Comparison of ENCODE assay signal across 9 cellular contexts in the genomic region with DNA sequence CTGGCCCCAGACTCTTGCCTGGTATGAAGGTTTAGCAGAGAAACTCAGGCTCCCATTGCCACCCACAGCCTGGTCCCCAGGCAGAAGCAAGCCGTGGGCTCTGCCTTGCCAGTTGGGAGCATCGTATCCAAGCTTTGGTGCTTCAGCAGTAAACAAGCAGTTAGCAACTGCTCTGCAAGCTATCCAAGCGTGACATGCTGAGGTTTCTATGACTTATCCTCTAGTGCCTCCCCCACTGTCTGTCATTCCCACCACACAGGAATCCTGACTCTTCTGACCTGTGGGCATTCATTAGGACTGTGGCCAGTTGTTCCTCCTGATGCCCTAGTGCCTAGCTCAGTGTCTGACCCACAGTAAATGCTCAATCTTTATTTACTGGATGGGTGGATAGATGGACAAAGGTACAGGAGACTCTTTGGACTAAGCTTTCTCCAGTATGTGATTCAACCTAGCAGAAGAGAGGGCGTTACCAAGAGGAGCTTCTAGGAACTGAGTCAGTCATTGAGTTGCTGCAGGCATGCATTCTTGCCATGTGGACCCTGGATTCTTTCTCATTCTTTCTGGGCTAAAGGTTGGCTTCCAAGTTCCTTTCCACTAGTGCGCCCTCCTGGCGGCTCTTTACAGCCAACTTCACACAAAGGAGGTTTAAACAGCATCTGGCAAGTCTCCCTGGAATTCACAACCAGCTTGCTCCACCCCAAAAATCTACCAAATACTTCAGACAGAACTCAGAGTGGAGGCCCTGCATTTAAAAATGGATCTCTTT. TPM values are rescaled to one million over a fixed set of nuclear protein-coding genes. Genes with fewer than 3 reads are reported as not detected.
DNase-seq lines count a peak whose midpoint lies in the region; TF ChIP-seq lines count a peak whose summit lies in the region.
"Had no signal": no experiment of that assay in that cellular context is flagged by ENCODE, and none has a peak within 500 bp of the region (broad histone marks: within the 10 kb centered on the region; RNA-seq: fewer than 3 reads in every experiment).

No MANE protein-coding gene starts in this region.

- DNase-seq in Daoy (ENCODE audit: low read depth), result peak; percentile 96
- peak; percentile 95 for DNase-seq in NCI-H226
- peak; percentile 57 for DNase-seq in endodermal cell
- DNase-seq in neural crest cell (ENCODE audit: low read depth, low spot score), result no peak
- DNase-seq in activated T-cell treated with anti-CD3 and anti-CD28 coated beads, Interleukin-2, amount 50 U/mL, for 48 hours, result no peak
- no peak for DNase-seq in putamen (ENCODE audit: low spot score)
- no peak for DNase-seq in OCI-M2 (lab: John Stamatoyannopoulos, UW; ENCODE audit: unreplicated experiment)
- DNase-seq in NCI-H1930 (lab: John Stamatoyannopoulos, UW), result no peak
- DNase-seq: activated naive CD4-positive, alpha-beta T cell treated with anti-CD3 and anti-CD28 coated beads, Interleukin-2, amount 10 ng/mL, durations not matched to agents 7 days and 5 days had no signal

- no peaks in the 10 kb centered on the region for H3K9me3 ChIP-seq in endodermal cell (ENCODE audit: control insufficient read depth, low read length)

- H3K4me3 Mint-ChIP-seq in endodermal cell (no peak overlapping the region), neural crest cell (no peak overlapping the region)
- H3K4me3 Mint-ChIP-seq: activated naive CD4-positive, alpha-beta T cell treated with anti-CD3 and anti-CD28 coated beads, Interleukin-2, amount 10 ng/mL, durations not matched to agents 7 days and 5 days had no signal

- TF ChIP-seq CTCF in endodermal cell (conservative IDR thresholded peaks at IDR 0.05) (peak; percentile 39), neural crest cell (conservative IDR thresholded peaks at IDR 0.05) (no peak)

- no peak overlapping the region for H3K9ac ChIP-seq in endodermal cell (ENCODE audit: extremely low read depth, low read length, poor library complexity, severe bottlenecking)

- no peak overlapping the region for H3K27ac ChIP-seq in endodermal cell (ENCODE audit: low read depth, low read length)

- H3K27me3 ChIP-seq in endodermal cell (ENCODE audit: control insufficient read depth, insufficient read depth, low read length, poor library complexity, severe bottlenecking), result peaks cover 10% of the 10 kb centered on the region

- H3K4me3 ChIP-seq in endodermal cell (ENCODE audit: low read length), result no peak overlapping the region

- no peak overlapping the region for H3K27ac Mint-ChIP-seq in endodermal cell
- peak overlapping the region; percentile 52 for H3K27ac Mint-ChIP-seq in neural crest cell (ENCODE audit: unreplicated experiment)
- H3K27ac Mint-ChIP-seq: activated naive CD4-positive, alpha-beta T cell treated with anti-CD3 and anti-CD28 coated beads, Interleukin-2, amount 10 ng/mL, durations not matched to agents 7 days and 5 days had no signal

- H3K36me3 Mint-ChIP-seq in endodermal cell (ENCODE audit: low read depth) (no peaks in the 10 kb centered on the region), neural crest cell (ENCODE audit: low read depth) (no peaks in the 10 kb centered on the region)
- H3K36me3 Mint-ChIP-seq: activated naive CD4-positive, alpha-beta T cell treated with anti-CD3 and anti-CD28 coated beads, Interleukin-2, amount 10 ng/mL, durations not matched to agents 7 days and 5 days had no signal

- H3K4me1 Mint-ChIP-seq in endodermal cell (peaks cover 14% of the 10 kb centered on the region), neural crest cell (peaks cover 40% of the 10 kb centered on the region)
- H3K4me1 Mint-ChIP-seq: activated naive CD4-positive, alpha-beta T cell treated with anti-CD3 and anti-CD28 coated beads, Interleukin-2, amount 10 ng/mL, durations not matched to agents 7 days and 5 days had no signal

- WGBS in endodermal cell (ENCODE audit: insufficient coverage in 1 of 2, insufficient read length in 1 of 2), 2 experiments, result 86 to 90% methylated on average over 6 of the region's 6 CpGs

- H3K9me3 Mint-ChIP-seq in endodermal cell (no peaks in the 10 kb centered on the region), neural crest cell (no peaks in the 10 kb centered on the region)
- H3K9me3 Mint-ChIP-seq: activated naive CD4-positive, alpha-beta T cell treated with anti-CD3 and anti-CD28 coated beads, Interleukin-2, amount 10 ng/mL, durations not matched to agents 7 days and 5 days had no signal

- H3K27me3 Mint-ChIP-seq in endodermal cell (ENCODE audit: insufficient read depth) (peaks cover 38% of the 10 kb centered on the region), neural crest cell (ENCODE audit: low read depth) (no peaks in the 10 kb centered on the region)

- no peaks in the 10 kb centered on the region for H3K4me1 ChIP-seq in endodermal cell (ENCODE audit: control insufficient read depth, insufficient read depth, low read length)

- no peaks in the 10 kb centered on the region for H3K36me3 ChIP-seq in endodermal cell (ENCODE audit: control insufficient read depth, insufficient read depth, low read length)

RNA-seq across cellular contexts. Expression of gene MRPL19, which starts 40.6 kb away (rescaled TPM):
- total RNA-seq in Daoy (2014; rRNA removed; shearing (Covaris generic)), result 88.3 and 104 TPM in 2 replicates
- total RNA-seq in endodermal cell (10 to 100 TPM; 63.7 to 77.6 TPM), neural crest cell (64.5 and 66.7 TPM in 2 replicates)
- polyA plus RNA-seq in endodermal cell (2013, experiment 1 of 2), result 36.9 TPM
- 38.0 TPM for polyA plus RNA-seq in endodermal cell (2013, experiment 2 of 2)

RNA-seq across cellular contexts. Expression of gene EVA1A, which starts 45.2 kb away (rescaled TPM):
- total RNA-seq in Daoy (2014; rRNA removed; shearing (Covaris generic)), result 73.2 and 98.7 TPM in 2 replicates
- 1 to 10 TPM; 1.2 to 1.8 TPM for total RNA-seq in endodermal cell
- 3.3 TPM for polyA plus RNA-seq in endodermal cell (2013, experiment 1 of 2)
- 3.3 TPM for polyA plus RNA-seq in endodermal cell (2013, experiment 2 of 2)
- total RNA-seq in neural crest cell, result 3.6 and 3.8 TPM in 2 replicates

Comparison
In these comparisons a context has a peak if more than half of its experiments do, and no peak if none do; other contexts are left out.
1. DNase-seq: peak in Daoy (single experiment), NCI-H226 (single experiment) and endodermal cell (single experiment); none in neural crest cell (single experiment), activated T-cell treated with anti-CD3 and anti-CD28 coated beads, Interleukin-2, amount 50 U/mL, for 48 hours (0 of 2), putamen (single experiment), OCI-M2 (single experiment) and NCI-H1930 (0 of 2).
2. RNA of gene EVA1A, which starts 45.2 kb away (total RNA-seq): 73.2 to 98.7 TPM in Daoy; 3.6 to 3.8 TPM in neural crest cell and 1.2 to 1.8 TPM in endodermal cell; every median in the first group is over 10 times any median in the second.